ENCODE assay signal across 8 cellular contexts in genomic region chr7:66739953-66740301, GRCh38. TPM values are rescaled to one million over a fixed set of nuclear protein-coding genes. Genes with fewer than 3 reads are reported as not detected.
DNase-seq lines count a peak whose midpoint lies in the region; ATAC-seq, FAIRE-seq and TF ChIP-seq lines count a peak whose summit lies in the region.

No MANE protein-coding gene starts in this region.

- H3K4me3 ChIP-seq in CD8-positive, alpha-beta memory T cell (ENCODE audit: low read length): peak overlapping the region; percentile 79
- H3K4me3 ChIP-seq in adrenal gland (peak overlapping the region; percentile 10 to 99 (median 89)), liver (ENCODE audit: low read depth in 1 of 3, low read length in 3 of 3) (peak overlapping the region; percentile 75 to 95 (median 91)), tibial nerve (peak overlapping the region; percentile 73 to 89 (median 82))

- peak overlapping the region; percentile 85 for H3K9ac ChIP-seq in liver (ENCODE audit: low read depth in 1 of 2, low read length in 2 of 2)

- intact Hi-C loops in adrenal gland (cut with DNase I): loop anchor here in 1 of 2 donors (10.0 kb wide), 1 partner anchor 105 kb away; no protein-coding TSS in a partner anchor

- H3K27me3 ChIP-seq in CD8-positive, alpha-beta memory T cell (ENCODE audit: insufficient read depth, low read length, poor library complexity, severe bottlenecking): no peaks in the 10 kb centered on the region
- H3K27me3 ChIP-seq in adrenal gland (no peaks in the 10 kb centered on the region), liver (ENCODE audit: control insufficient read depth in 4 of 4, insufficient read depth in 4 of 4, low read length in 3 of 4) (no peaks in the 10 kb centered on the region), tibial nerve (no peaks in the 10 kb centered on the region)

- no peaks in the 10 kb centered on the region for H3K36me3 ChIP-seq in CD8-positive, alpha-beta memory T cell (ENCODE audit: insufficient read depth, low read length)
- H3K36me3 ChIP-seq in adrenal gland (replicated peaks in 1 of 2) (no peaks in the 10 kb centered on the region), liver (ENCODE audit: control insufficient read depth in 4 of 4, insufficient read depth in 3 of 4, low read depth in 1 of 4, low read length in 3 of 4) (peaks cover 0 to 7% (median 0%) of the 10 kb centered on the region in 4 donors), tibial nerve (peaks cover 0 to 28% (median 0%) of the 10 kb centered on the region in 3 donors)

- H3K27ac ChIP-seq in CD8-positive, alpha-beta memory T cell (ENCODE audit: low read depth, low read length): peak overlapping the region; percentile 95
- H3K27ac ChIP-seq in adrenal gland (peak overlapping the region; percentile 97 to 100 (median 99)), liver (ENCODE audit: low read depth in 1 of 2, low read length in 2 of 2) (peak overlapping the region; percentile 92), tibial nerve (peak overlapping the region; percentile 88 to 98 (median 93))

- peaks cover 47 to 76% (median 49%) of the 10 kb centered on the region in 3 donors for H3K4me1 Mint-ChIP-seq in CD8-positive, alpha-beta memory T cell

- peaks cover 0 to 6% (median 0%) of the 10 kb centered on the region in 5 donors for H3K9me3 Mint-ChIP-seq in CD8-positive, alpha-beta memory T cell

- H3K36me3 Mint-ChIP-seq in CD8-positive, alpha-beta memory T cell: peaks cover 4 to 28% (median 7%) of the 10 kb centered on the region in 3 donors

- TF ChIP-seq EP300 in tibial nerve (IDR thresholded peaks at IDR 0.05): no peak

- H3K4me3 Mint-ChIP-seq in CD8-positive, alpha-beta memory T cell: peak overlapping the region; percentile 93 to 97 (median 95)

- ATAC-seq in HG03159 (IDR thresholded peaks at IDR 0.05; ENCODE audit: unreplicated experiment): peak; percentile 2

- WGBS in adrenal gland, 4 donors: 10 to 18% (median 13%) methylated on average over 9 to 12 of the region's 12 CpGs
- 7% methylated on average over 12 of the region's 12 CpGs for WGBS in liver
- WGBS in tibial nerve, 2 donors: 15 to 19% methylated on average over 11 to 12 of the region's 12 CpGs

- in situ Hi-C loops in GM13977 (cut with MboI; ENCODE audit: low pct_unique_long_range_greater_than_20kb, low sequenced_read_pairs, unreplicated experiment): no loop called here

- no peaks in the 10 kb centered on the region for H3K9me3 ChIP-seq in CD8-positive, alpha-beta memory T cell (ENCODE audit: low read length)
- H3K9me3 ChIP-seq in adrenal gland (replicated peaks in 1 of 3) (peaks cover 0 to 5% (median 0%) of the 10 kb centered on the region in 3 donors), liver (ENCODE audit: control insufficient read depth in 4 of 4, low read length in 3 of 4) (peaks cover 0 to 7% (median 3%) of the 10 kb centered on the region in 4 donors), tibial nerve (peaks cover 0 to 14% (median 3%) of the 10 kb centered on the region in 4 donors)

- TF ChIP-seq CTCF in adrenal gland (IDR thresholded peaks at IDR 0.05): no peak
- no peak for TF ChIP-seq CTCF in liver (IDR thresholded peaks at IDR 0.05; ENCODE audit: low read depth, low read length, missing input control)
- TF ChIP-seq CTCF in tibial nerve (IDR thresholded peaks at IDR 0.05): no peak
- no peak for TF ChIP-seq CTCF in GM13977 (IDR thresholded peaks at IDR 0.05; ENCODE audit: extremely low read depth, insufficient read depth, missing control alignments)

- CTCF ChIA-PET in CD8-positive, alpha-beta memory T cell (lab: Charles Lee): interaction anchor here (0.6 to 2.0 kb wide), 4 partner anchors 10 to 182 kb away, joined by 3 to 5 read pairs (median 4); partner anchors contain the start of gene TMEM248

- POLR2A ChIA-PET in CD8-positive, alpha-beta memory T cell (lab: Charles Lee): interaction anchor here (1.4 to 1.6 kb wide), 6 partner anchors 86 to 255 kb away, joined by 3 to 8 read pairs (median 6); partner anchors contain the start of genes KCTD7 and SBDS

- TF ChIP-seq POLR2A in adrenal gland (IDR thresholded peaks at IDR 0.05) (no peak), tibial nerve (IDR thresholded peaks at IDR 0.05) (no peak), GM12891 (IDR thresholded peaks at IDR 0.05; ENCODE audit: low read depth, low read length) (no peak)

- no peak for TF ChIP-seq RAD21 in liver (IDR thresholded peaks at IDR 0.05)

- peaks cover 6% of the 10 kb centered on the region for H3K4me1 ChIP-seq in CD8-positive, alpha-beta memory T cell (ENCODE audit: insufficient read depth, low read length)
- peaks cover 7 to 9% of the 10 kb centered on the region in 2 donors for H3K4me1 ChIP-seq in adrenal gland (replicated peaks in 1 of 2)
- H3K4me1 ChIP-seq in liver (ENCODE audit: control insufficient read depth in 4 of 4, insufficient read depth in 4 of 4, low read length in 3 of 4): peaks cover 0 to 4% (median 2%) of the 10 kb centered on the region in 4 donors
- peaks cover 0 to 42% (median 8%) of the 10 kb centered on the region in 4 donors for H3K4me1 ChIP-seq in tibial nerve

- peak in 1 of 5 donors; percentile 54 for DNase-seq in CD8-positive, alpha-beta memory T cell
- DNase-seq in adrenal gland: peak in 3 of 7 donors; percentile 25 to 69 (median 43)
- DNase-seq in tibial nerve (ENCODE audit: low spot score in 2 of 2): no peak
- DNase-seq in occipital lobe (lab: John Stamatoyannopoulos, UW): no peak
- DNase-seq in GM13977 (ENCODE audit: low spot score): no peak
- no peak for DNase-seq in GM12891 (ENCODE audit: insufficient read length, low spot score)

- H3K27ac Mint-ChIP-seq in CD8-positive, alpha-beta memory T cell: peak overlapping the region; percentile 91 to 99 (median 96)

- FAIRE-seq in GM12891 (lab: Jason Lieb, UNC): no peak

- H3K27me3 Mint-ChIP-seq in CD8-positive, alpha-beta memory T cell: peaks cover 0 to 1% of the 10 kb centered on the region in 2 donors

TF ChIP-seq in liver, 16 proteins besides CTCF, POLR2A, EP300 and RAD21:
- no peak for TF ChIP-seq FOXA1 (IDR thresholded peaks at IDR 0.05)
- TF ChIP-seq GABPA (IDR thresholded peaks at IDR 0.05 in 1 of 2, conservative IDR thresholded peaks at IDR 0.05 in 1 of 2): no peak
- TF ChIP-seq ATF3 (IDR thresholded peaks at IDR 0.05): no peak
- TF ChIP-seq NR2F2 (IDR thresholded peaks at IDR 0.05): no peak
- TF ChIP-seq HNF4A (conservative IDR thresholded peaks at IDR 0.05): no peak
- no peak for TF ChIP-seq YY1 (IDR thresholded peaks at IDR 0.05)
- TF ChIP-seq ZBTB33 (IDR thresholded peaks at IDR 0.05): no peak
TF ChIP-seq in liver: peak in this region for 0.

TF ChIP-seq in GM12891, 5 proteins besides CTCF, POLR2A, EP300 and RAD21:
- no peak for TF ChIP-seq PAX5 (IDR thresholded peaks at IDR 0.05; ENCODE audit: insufficient read depth, low read length, severe bottlenecking)
- TF ChIP-seq SPI1 (IDR thresholded peaks at IDR 0.05; ENCODE audit: low read depth, low read length): no peak
- TF ChIP-seq POLR2AphosphoS5 (IDR thresholded peaks at IDR 0.05; ENCODE audit: low read depth, low read length): no peak
- TF ChIP-seq POU2F2 (IDR thresholded peaks at IDR 0.05; ENCODE audit: low read depth, low read length): no peak; the same call in 1 of the 2 replicates
- no peak for TF ChIP-seq TAF1 (IDR thresholded peaks at IDR 0.05; ENCODE audit: low read depth, low read length)

RNA-seq across cellular contexts. Expression of gene RABGEF1, which starts 0.6 kb away (rescaled TPM):
- total RNA-seq in CD8-positive, alpha-beta memory T cell: 10 to 100 TPM; 25.7 to 26.3 TPM
- polyA plus RNA-seq in CD8-positive, alpha-beta memory T cell: 24.4 TPM
- total RNA-seq in adrenal gland (10 to 100 TPM; 27.9 to 50.2 (median 34.1) TPM), liver (10 to 100 TPM in 1 of 2 donors, 1 to 10 TPM in 1; 7.9 to 14.0 TPM), tibial nerve (10 to 100 TPM; 31.0 to 35.6 (median 34.5) TPM), occipital lobe (48.0 TPM)
- polyA plus RNA-seq in adrenal gland (10 to 100 TPM; 23.6 to 39.1 (median 23.6) TPM), liver (1 to 10 TPM; 5.2 to 7.4 TPM)
- 15.2 TPM for polyA plus RNA-seq in GM12891 (2012; ENCODE audit: low read depth, missing spikeins)
